1 cellular context compared by ENCODE assay signal in genomic region chr11:34339149-34340064, GRCh38.
TF ChIP-seq lines count a peak whose summit lies in the region.

No MANE protein-coding gene starts in this region.

TF ChIP-seq in HepG2, 621 proteins besides CTCF, POLR2A, EP300 and RAD21 (continued from another document and continues in another):
- no peak for TF ChIP-seq RNF219 (CRISPR knock-in tag; IDR thresholded peaks at IDR 0.05)
- TF ChIP-seq PRDM4 (CRISPR knock-in tag; IDR thresholded peaks at IDR 0.05; ENCODE audit: borderline replicate concordance): no peak
- TF ChIP-seq KDM1A (CRISPR knock-in tag; IDR thresholded peaks at IDR 0.05): peak; percentile 39; the same call in 1 of the 2 replicates
- TF ChIP-seq ZC3H4 (CRISPR knock-in tag; IDR thresholded peaks at IDR 0.05; ENCODE audit: borderline replicate concordance): no peak
- peak; percentile 91 for TF ChIP-seq HOMEZ (CRISPR knock-in tag; IDR thresholded peaks at IDR 0.05; ENCODE audit: low read depth)
- TF ChIP-seq BHLHE40 (IDR thresholded peaks at IDR 0.05; ENCODE audit: low read length): no peak
- TF ChIP-seq ZNF558 (CRISPR knock-in tag; IDR thresholded peaks at IDR 0.05; ENCODE audit: borderline replicate concordance): no peak
- TF ChIP-seq FLYWCH1 (CRISPR knock-in tag; IDR thresholded peaks at IDR 0.05): no peak
- TF ChIP-seq KMT2A (CRISPR knock-in tag; IDR thresholded peaks at IDR 0.05): peak; percentile 66; the same call in 1 of the 2 replicates
- TF ChIP-seq ZNF572 (CRISPR knock-in tag; IDR thresholded peaks at IDR 0.05): no peak
- TF ChIP-seq ZNF280B (CRISPR knock-in tag; IDR thresholded peaks at IDR 0.05; ENCODE audit: borderline replicate concordance): no peak
- TF ChIP-seq DZIP1 (CRISPR knock-in tag; IDR thresholded peaks at IDR 0.05): no peak
- no peak for TF ChIP-seq SP1 (IDR thresholded peaks at IDR 0.05)
- no peak for TF ChIP-seq SP1 (CRISPR knock-in tag; IDR thresholded peaks at IDR 0.05)
- no peak for TF ChIP-seq SYNCRIP (IDR thresholded peaks at IDR 0.05; ENCODE audit: insufficient read depth, low read depth, low read length)
- TF ChIP-seq SALL2 (CRISPR knock-in tag; IDR thresholded peaks at IDR 0.05): no peak
- no peak for TF ChIP-seq ZNF775 (CRISPR knock-in tag; IDR thresholded peaks at IDR 0.05; ENCODE audit: borderline replicate concordance)
- TF ChIP-seq TCF7 (IDR thresholded peaks at IDR 0.05; ENCODE audit: low read depth): peak; percentile 53
- TF ChIP-seq TEAD2 (CRISPR knock-in tag; IDR thresholded peaks at IDR 0.05): no peak
- no peak for TF ChIP-seq HBP1 (CRISPR knock-in tag; IDR thresholded peaks at IDR 0.05; ENCODE audit: low read depth)
- no peak for TF ChIP-seq BORCS8-MEF2B (CRISPR knock-in tag; IDR thresholded peaks at IDR 0.05)
- no peak for TF ChIP-seq PLRG1 (conservative IDR thresholded peaks at IDR 0.05)
- no peak for TF ChIP-seq HINFP (CRISPR knock-in tag; IDR thresholded peaks at IDR 0.05; ENCODE audit: low read depth)
- no peak for TF ChIP-seq ZNF329 (CRISPR knock-in tag; IDR thresholded peaks at IDR 0.05; ENCODE audit: low read depth)
- TF ChIP-seq POGZ (CRISPR knock-in tag; IDR thresholded peaks at IDR 0.05): no peak
- TF ChIP-seq E2F5 (CRISPR knock-in tag; conservative IDR thresholded peaks at IDR 0.05): no peak
- TF ChIP-seq ZSCAN9 (CRISPR knock-in tag; IDR thresholded peaks at IDR 0.05; ENCODE audit: borderline replicate concordance): no peak
- no peak for TF ChIP-seq ZFP36 (IDR thresholded peaks at IDR 0.05; ENCODE audit: borderline replicate concordance, low read depth, low read length, partially characterized antibody)
- TF ChIP-seq ZZZ3 (CRISPR knock-in tag; IDR thresholded peaks at IDR 0.05; ENCODE audit: borderline replicate concordance): no peak
- no peak for TF ChIP-seq ZNF17 (CRISPR knock-in tag; IDR thresholded peaks at IDR 0.05)
- TF ChIP-seq AGO2 (optimal IDR thresholded peaks at IDR 0.05; ENCODE audit: low read depth, low read length): no peak
- no peak for TF ChIP-seq ARNTL (CRISPR knock-in tag; IDR thresholded peaks at IDR 0.05)
- TF ChIP-seq ZSCAN20 (CRISPR knock-in tag; IDR thresholded peaks at IDR 0.05; ENCODE audit: borderline replicate concordance): no peak
- TF ChIP-seq FOXP4 (CRISPR knock-in tag; IDR thresholded peaks at IDR 0.05): peak; percentile 96
- no peak for TF ChIP-seq GFI1 (CRISPR knock-in tag; IDR thresholded peaks at IDR 0.05; ENCODE audit: borderline replicate concordance)
- TF ChIP-seq ZNF629 (CRISPR knock-in tag; conservative IDR thresholded peaks at IDR 0.05): no peak
- no peak for TF ChIP-seq MIER2 (CRISPR knock-in tag; IDR thresholded peaks at IDR 0.05)
- no peak for TF ChIP-seq ASH2L (IDR thresholded peaks at IDR 0.05; ENCODE audit: insufficient read length, low read depth, low read length)
- TF ChIP-seq USF2 (IDR thresholded peaks at IDR 0.05; ENCODE audit: low read depth, low read length): no peak
- no peak for TF ChIP-seq USF2 (CRISPR knock-in tag; IDR thresholded peaks at IDR 0.05; ENCODE audit: borderline replicate concordance)
- TF ChIP-seq ZFY (CRISPR knock-in tag; IDR thresholded peaks at IDR 0.05): no peak; the same call in 1 of the 2 replicates
- no peak; the same call in 1 of the 2 replicates for TF ChIP-seq MTF2 (CRISPR knock-in tag; IDR thresholded peaks at IDR 0.05; ENCODE audit: borderline replicate concordance)
- TF ChIP-seq ZNF235 (CRISPR knock-in tag; IDR thresholded peaks at IDR 0.05; ENCODE audit: borderline replicate concordance): no peak
- no peak for TF ChIP-seq PHF8 (CRISPR knock-in tag; IDR thresholded peaks at IDR 0.05)
- TF ChIP-seq SNAPC2 (CRISPR knock-in tag; IDR thresholded peaks at IDR 0.05): 0 out of 2 replicates have a peak, but pooled peaks have one; percentile 55
- TF ChIP-seq THYN1 (CRISPR knock-in tag; IDR thresholded peaks at IDR 0.05; ENCODE audit: borderline replicate concordance, low read depth): no peak
- TF ChIP-seq PRMT3 (CRISPR knock-in tag; IDR thresholded peaks at IDR 0.05; ENCODE audit: borderline replicate concordance, low read depth): no peak
- TF ChIP-seq GABPB1 (CRISPR knock-in tag; IDR thresholded peaks at IDR 0.05): peak; percentile 56; the same call in 1 of the 2 replicates
- TF ChIP-seq TCF12 (IDR thresholded peaks at IDR 0.05): no peak
- no peak for TF ChIP-seq TCF12 (CRISPR knock-in tag; IDR thresholded peaks at IDR 0.05)
